In the genomic region with DNA sequence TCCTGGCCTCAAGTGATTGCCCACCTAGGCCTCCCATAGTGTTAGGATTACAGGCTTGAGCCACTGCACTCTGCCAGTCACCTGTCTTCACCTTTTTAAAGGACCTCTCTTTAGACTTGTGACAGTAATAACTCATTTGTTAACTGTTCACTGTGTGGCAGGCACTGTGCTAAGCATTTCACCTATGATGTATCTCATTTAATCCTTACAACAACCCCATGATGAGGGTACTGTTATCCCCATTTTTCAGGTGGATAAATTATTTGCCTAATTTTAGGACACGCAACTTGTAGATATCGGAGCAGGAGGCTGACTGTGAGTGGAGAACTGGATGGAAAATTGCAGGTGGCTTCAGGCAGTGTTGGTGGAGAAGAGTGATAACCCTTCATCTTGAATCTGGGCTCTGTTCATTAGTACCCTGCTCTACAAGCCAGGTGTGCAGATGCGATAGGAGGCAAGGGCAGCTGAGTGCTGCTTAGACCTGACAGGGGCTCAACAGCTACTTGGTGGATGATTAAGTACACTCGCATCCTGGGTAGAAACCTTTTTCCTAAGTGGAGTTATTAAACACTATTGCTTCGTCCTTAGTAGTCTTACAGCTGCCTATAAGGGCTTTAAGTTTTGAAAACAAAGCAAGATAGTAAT, we compare ENCODE assay signal across 19 cellular contexts. TPM values are rescaled to one million over a fixed set of nuclear protein-coding genes. Genes with fewer than 3 reads are reported as not detected.
DNase-seq lines count a peak whose midpoint lies in the region; ATAC-seq, FAIRE-seq and TF ChIP-seq lines count a peak whose summit lies in the region.
"Had no signal": no experiment of that assay in that cellular context is flagged by ENCODE, and none has a peak within 500 bp of the region (broad histone marks: within the 10 kb centered on the region; RNA-seq: fewer than 3 reads in every experiment).

No MANE protein-coding gene starts in this region.

- in situ Hi-C loops in K562 (cut with MboI), result loop anchor here (10.0 kb wide), 1 partner anchor 208 kb away; no protein-coding TSS in a partner anchor
- in situ Hi-C loops in GM23248 (cut with MboI), result no loop called here

- H3K4me3 Mint-ChIP-seq in stimulated activated memory B cell treated with anti-CD40 and anti-IgM and Interleukin-4, amounts not matched to agents 10 μg/mL and 1 μg/mL and 100 μg/mL, for 72 hours, result no peak overlapping the region
- H3K4me3 Mint-ChIP-seq in immature natural killer cell, result no peak overlapping the region

- peak overlapping the region; percentile 96 for H3K4me2 ChIP-seq in DOHH2 (ENCODE audit: low read length)
- H3K4me2 ChIP-seq in K562 (ENCODE audit: insufficient read depth, low read length), result no peak overlapping the region
- no peak overlapping the region for H3K4me2 ChIP-seq in GM23248 (ENCODE audit: unreplicated experiment)
- H3K4me2 ChIP-seq: BLaER1 had no signal

- peaks cover 55% of the 10 kb centered on the region for H3K4me1 Mint-ChIP-seq in stimulated activated memory B cell treated with anti-CD40 and anti-IgM and Interleukin-4, amounts not matched to agents 10 μg/mL and 1 μg/mL and 100 μg/mL, for 72 hours
- peaks cover 0 to 3% of the 10 kb centered on the region in 2 donors for H3K4me1 Mint-ChIP-seq in immature natural killer cell

- WGBS in K562 (ENCODE audit: insufficient coverage, low coverage, missing lambda C conversion rate), result 61% methylated on average over 5 of the region's 5 CpGs
- 88 to 90% methylated on average over 5 of the region's 5 CpGs for WGBS in GM23248 (ENCODE audit: low coverage in 1 of 2, low lambda C conversion rate in 2 of 2, missing lambda C conversion rate in 2 of 2), 2 experiments

- H3K27ac ChIP-seq in DOHH2 (ENCODE audit: low read depth, low read length), result no peak overlapping the region
- H3K27ac ChIP-seq in K562 (ENCODE audit: extremely low read depth, low read depth, low read length), result no peak overlapping the region
- H3K27ac ChIP-seq in GM23248, result no peak overlapping the region
- H3K27ac ChIP-seq: BLaER1 had no signal

- peaks cover 26% of the 10 kb centered on the region for H3F3A ChIP-seq in DOHH2 (ENCODE audit: control insufficient read depth, insufficient read depth)
- no peaks in the 10 kb centered on the region for H3F3A ChIP-seq in GM23248 (ENCODE audit: insufficient read depth)

- H3K79me2 ChIP-seq in DOHH2 (ENCODE audit: control insufficient read depth, low read length) (peaks cover 7% of the 10 kb centered on the region), K562 (ENCODE audit: control insufficient read depth, insufficient read depth, low read length) (no peaks in the 10 kb centered on the region), GM23248 (ENCODE audit: insufficient read depth) (no peaks in the 10 kb centered on the region)

- TF ChIP-seq RAD21 in K562 (CRISPR knock-in tag; conservative IDR thresholded peaks at IDR 0.05 in 1 of 2, IDR thresholded peaks at IDR 0.05 in 1 of 2), result no peak

- POLR2A ChIA-PET in K562 (lab: Yijun Ruan, JAX), result no interaction called here

- no peaks in the 10 kb centered on the region for H3K9me3 Mint-ChIP-seq in stimulated activated memory B cell treated with anti-CD40 and anti-IgM and Interleukin-4, amounts not matched to agents 10 μg/mL and 1 μg/mL and 100 μg/mL, for 72 hours
- H3K9me3 Mint-ChIP-seq in immature natural killer cell, result no peaks in the 10 kb centered on the region
- H3K9me3 Mint-ChIP-seq: CD4-positive, alpha-beta memory T cell had no signal

- no peaks in the 10 kb centered on the region for H3K9me1 ChIP-seq in K562 (ENCODE audit: control insufficient read depth, insufficient read depth, low read length)

- ATAC-seq in K562, result no peak
- no peak for ATAC-seq in stimulated activated memory B cell treated with anti-CD40 and anti-IgM and Interleukin-4, amounts not matched to agents 10 μg/mL and 1 μg/mL and 100 μg/mL, for 72 hours

- H3K27me3 ChIP-seq in DOHH2 (ENCODE audit: control insufficient read depth, low read length), result no peaks in the 10 kb centered on the region
- no peaks in the 10 kb centered on the region for H3K27me3 ChIP-seq in K562 (ENCODE audit: control insufficient read depth in 2 of 2, insufficient read depth in 2 of 2, low read length in 2 of 2)
- no peaks in the 10 kb centered on the region for H3K27me3 ChIP-seq in GM23248 (replicated peaks; ENCODE audit: insufficient read depth)
- H3K27me3 ChIP-seq: BLaER1, MG63 had no signal

- no peaks in the 10 kb centered on the region for H3K9me2 ChIP-seq in DOHH2 (replicated peaks; ENCODE audit: control insufficient read depth, low read length)
- H3K9me2 ChIP-seq in GM23248 (ENCODE audit: insufficient read depth), result no peaks in the 10 kb centered on the region

- DNase-seq in NCI-H128 (lab: John Stamatoyannopoulos, UW; ENCODE audit: unreplicated experiment) (peak; percentile 0), K562 (ENCODE audit: extremely low read depth in 1 of 4, low spot score in 3 of 4) (peak in 2 of 4 experiments; percentile 16 to 33), DMS153 (lab: John Stamatoyannopoulos, UW) (no peak), GM23248 (no peak), immature natural killer cell (no peak)
- DNase-seq: Caco-2; CD4-positive, alpha-beta memory T cell; MG63; NCI-H1417 treated with DMSO at 0.1 percent for 48 hours; NCI-H2029 treated with DMSO at 0.1 percent for 48 hours; NCI-H2171 treated with DMSO at 0.1 percent for 48 hours; NCI-H446; NCI-H526 treated with DMSO at 0.1 percent for 48 hours; Right ventricle myocardium superior had no signal

- no peak for TF ChIP-seq POLR2A in K562 (conservative IDR thresholded peaks at IDR 0.05)

- H2AFZ ChIP-seq in K562 (ENCODE audit: low read depth, low read length), result no peak overlapping the region
- no peak overlapping the region for H2AFZ ChIP-seq in GM23248

- H3K27me3 Mint-ChIP-seq in stimulated activated memory B cell treated with anti-CD40 and anti-IgM and Interleukin-4, amounts not matched to agents 10 μg/mL and 1 μg/mL and 100 μg/mL, for 72 hours, result no peaks in the 10 kb centered on the region
- peaks cover 0 to 7% (median 2%) of the 10 kb centered on the region in 3 donors for H3K27me3 Mint-ChIP-seq in immature natural killer cell (ENCODE audit: low read depth in 3 of 3)
- H3K27me3 Mint-ChIP-seq: CD4-positive, alpha-beta memory T cell had no signal

- H3K9ac ChIP-seq in K562 (ENCODE audit: insufficient read depth in 1 of 2, low read depth in 2 of 2, low read length in 2 of 2) (no peak overlapping the region), GM23248 (no peak overlapping the region)
- H3K9ac ChIP-seq: BLaER1 had no signal

- no peaks in the 10 kb centered on the region for H3K36me3 Mint-ChIP-seq in stimulated activated memory B cell treated with anti-CD40 and anti-IgM and Interleukin-4, amounts not matched to agents 10 μg/mL and 1 μg/mL and 100 μg/mL, for 72 hours
- no peaks in the 10 kb centered on the region for H3K36me3 Mint-ChIP-seq in immature natural killer cell
- H3K36me3 Mint-ChIP-seq: CD4-positive, alpha-beta memory T cell had no signal

- no peak for TF ChIP-seq CTCF in DOHH2 (IDR thresholded peaks at IDR 0.05; ENCODE audit: low read depth, low read length, poor library complexity, severe bottlenecking)
- no peak for TF ChIP-seq CTCF in K562 (IDR thresholded peaks at IDR 0.05 in 2 of 3, conservative IDR thresholded peaks at IDR 0.05 in 1 of 3; ENCODE audit: insufficient read depth in 2 of 3, low read depth in 1 of 3, low read length in 3 of 3)

- TF ChIP-seq EP300 in K562 (IDR thresholded peaks at IDR 0.05; ENCODE audit: low read length), result no peak

- CTCF ChIA-PET in K562 (lab: Yijun Ruan, JAX; ENCODE audit: low intra/inter-chr PET ratio), result no interaction called here

- no peak overlapping the region for H3K4me3 ChIP-seq in DOHH2 (ENCODE audit: low read length)
- H3K4me3 ChIP-seq in K562, result no peak overlapping the region
- H3K4me3 ChIP-seq in GM23248, result no peak overlapping the region
- H3K4me3 ChIP-seq: BLaER1, MG63 had no signal

- H3K27ac Mint-ChIP-seq in stimulated activated memory B cell treated with anti-CD40 and anti-IgM and Interleukin-4, amounts not matched to agents 10 μg/mL and 1 μg/mL and 100 μg/mL, for 72 hours, result peak overlapping the region; percentile 93
- H3K27ac Mint-ChIP-seq in immature natural killer cell, result no peak overlapping the region

- no peaks in the 10 kb centered on the region for H3K9me3 ChIP-seq in DOHH2 (ENCODE audit: control insufficient read depth, insufficient read depth, low read length)
- no peaks in the 10 kb centered on the region for H3K9me3 ChIP-seq in K562 (replicated peaks; ENCODE audit: control insufficient read depth, insufficient read depth, low read depth, low read length)
- H3K9me3 ChIP-seq in GM23248 (ENCODE audit: low read depth), result no peaks in the 10 kb centered on the region
- H3K9me3 ChIP-seq: BLaER1, Caco-2, MG63 had no signal

- no peak for FAIRE-seq in K562 (lab: Jason Lieb, UNC)
- FAIRE-seq: G401.6, GM12892 had no signal

- H4K20me1 ChIP-seq in DOHH2 (ENCODE audit: control insufficient read depth, insufficient read depth, low read depth, low read length), result no peaks in the 10 kb centered on the region
- no peaks in the 10 kb centered on the region for H4K20me1 ChIP-seq in K562 (replicated peaks; ENCODE audit: control insufficient read depth, insufficient read depth, low read length)
- no peaks in the 10 kb centered on the region for H4K20me1 ChIP-seq in GM23248 (ENCODE audit: insufficient read depth)
- H4K20me1 ChIP-seq: BLaER1 had no signal

- intact Hi-C loops in K562 (cut with micrococcal nuclease), result loop anchor here (5.0 kb wide), 2 partner anchors 81 to 211 kb away; no protein-coding TSS in a partner anchor

- no TSS peak for BruUV-seq in K562 (replicated peaks; lab: Mats Ljungman, UMichigan)

- H3K4me1 ChIP-seq in DOHH2 (ENCODE audit: control insufficient read depth, low read length), result peaks cover 76% of the 10 kb centered on the region
- peaks cover 3 to 14% of the 10 kb centered on the region in 2 experiments; a peak in 4 of 5 replicates for H3K4me1 ChIP-seq in K562 (replicated peaks in 1 of 2; ENCODE audit: control insufficient read depth in 2 of 2, insufficient read depth in 2 of 2, low read length in 2 of 2)
- H3K4me1 ChIP-seq in GM23248 (ENCODE audit: insufficient read depth), result peaks cover 5% of the 10 kb centered on the region; the same call in 1 of the 2 replicates
- H3K4me1 ChIP-seq: Caco-2 had no signal

- H3K36me3 ChIP-seq in DOHH2 (ENCODE audit: control insufficient read depth, low read length) (no peaks in the 10 kb centered on the region), K562 (ENCODE audit: control insufficient read depth, insufficient read depth, low read length) (no peaks in the 10 kb centered on the region), GM23248 (ENCODE audit: low read depth) (no peaks in the 10 kb centered on the region)
- H3K36me3 ChIP-seq: BLaER1, MG63 had no signal

RNA-seq across cellular contexts. Expression of a gene that starts 2.7 kb away (rescaled TPM):
- total RNA-seq in K562 (2011; cell fraction: chromatin; rRNA removed; ENCODE audit: low replicate concordance), result 16.6 and 18.2 TPM in 2 replicates
- 8.3 and 13.5 TPM in 2 replicates for total RNA-seq in K562 (2011; cell fraction: nucleolus; rRNA removed)
- total RNA-seq in K562 (2011; cell fraction: nucleoplasm; rRNA removed), result 15.0 and 27.9 TPM in 2 replicates
- 5.1 and 5.5 TPM in 2 replicates for total RNA-seq in K562 (2014; rRNA removed)
- total RNA-seq in K562 (2014; rRNA removed; fragmentation: Illumina TruSeq; extraction: Trizol), result 3.7 and 4.7 TPM in 2 replicates
- total RNA-seq in K562 (2015; rRNA removed; fragmentation: Illumina TruSeq; extraction: Trizol), result 5.1 and 6.3 TPM in 2 replicates
- 3.8 and 4.0 TPM in 2 replicates for total RNA-seq in K562 (2021)
- 11.4 and 12.5 TPM in 2 replicates for polyA plus RNA-seq in K562 (2011; rRNA removed)
- 9.8 and 10.2 TPM in 2 replicates for polyA plus RNA-seq in K562 (2011; cell fraction: cytosol; rRNA removed)
- polyA plus RNA-seq in K562 (2011; cell fraction: nucleus; rRNA removed), result 26.2 and 26.6 TPM in 2 replicates
- polyA plus RNA-seq in K562 (2012), result 6.4 and 15.2 TPM in 2 replicates
- 4.2 and 5.7 TPM in 2 replicates for polyA plus RNA-seq in K562 (2014; fragmentation: Illumina TruSeq; extraction: Trizol)
- polyA plus RNA-seq in K562 (2014; fragmentation: Nextera tagmentation; extraction: Ambion mirVana), result under 1 TPM; 0.32 to 0.98 TPM
- polyA plus RNA-seq in K562 (2014; rRNA removed), result 3.7 and 7.2 TPM in 2 replicates
- polyA minus RNA-seq in K562 (2011; rRNA and poly(A)+ RNA removed), result 9.4 and 10.4 TPM in 2 replicates
- polyA minus RNA-seq in K562 (2011; cell fraction: cytosol; rRNA and poly(A)+ RNA removed), result 2.3 and 5.8 TPM in 2 replicates
- 10.5 and 16.1 TPM in 2 replicates for polyA minus RNA-seq in K562 (2011; cell fraction: nucleus; rRNA and poly(A)+ RNA removed)
- 34.4 and 44.3 TPM in 2 replicates for total RNA-seq in GM23248 (2014; rRNA removed; shearing (Covaris generic))
- polyA plus RNA-seq in GM23248 (2016; fragmentation: Nextera tagmentation; extraction: Ambion mirVana), result 58.1 and 65.2 TPM in 2 replicates
- polyA plus RNA-seq in immature natural killer cell, result 10 to 100 TPM in 2 of 3 donors, 1 to 10 TPM in 1; 5.2 to 11.1 (median 10.0) TPM

RNA-seq across cellular contexts. Expression of a gene that starts 33.5 kb away (rescaled TPM):
- 18.9 and 40.1 TPM in 2 replicates for total RNA-seq in K562 (2011; cell fraction: chromatin; rRNA removed; ENCODE audit: low replicate concordance)
- 12.0 and 15.0 TPM in 2 replicates for total RNA-seq in K562 (2011; cell fraction: nucleolus; rRNA removed)
- total RNA-seq in K562 (2011; cell fraction: nucleoplasm; rRNA removed), result 29.2 and 51.3 TPM in 2 replicates
- total RNA-seq in K562 (2014; rRNA removed) (5.3 and 5.4 TPM in 2 replicates), K562 (2014; rRNA removed; fragmentation: Illumina TruSeq; extraction: Trizol) (11.9 and 12.1 TPM in 2 replicates), K562 (2015; rRNA removed; fragmentation: Illumina TruSeq; extraction: Trizol) (7.6 and 8.0 TPM in 2 replicates), K562 (2021) (19.3 and 21.8 TPM in 2 replicates)
- polyA plus RNA-seq in K562 (2011; rRNA removed) (21.6 and 23.1 TPM in 2 replicates), K562 (2014; fragmentation: Illumina TruSeq; extraction: Trizol) (18.2 and 19.5 TPM in 2 replicates), K562 (2014; fragmentation: Nextera tagmentation; extraction: Ambion mirVana) (1 to 10 TPM; 2.6 to 4.7 TPM), K562 (2014; rRNA removed) (15.2 and 16.9 TPM in 2 replicates), GM23248 (2016; fragmentation: Nextera tagmentation; extraction: Ambion mirVana) (2.2 and 2.4 TPM in 2 replicates), immature natural killer cell (10 to 100 TPM in 1 of 3 donors, 1 to 10 TPM in 2; 7.8 to 11.5 (median 9.3) TPM)
- polyA plus RNA-seq in K562 (2011; cell fraction: cytosol; rRNA removed), result 7.9 and 14.3 TPM in 2 replicates
- 17.9 and 24.3 TPM in 2 replicates for polyA plus RNA-seq in K562 (2011; cell fraction: nucleus; rRNA removed)
- 13.8 and 15.4 TPM in 2 replicates for polyA plus RNA-seq in K562 (2012)
- 36.0 and 39.7 TPM in 2 replicates for polyA minus RNA-seq in K562 (2011; rRNA and poly(A)+ RNA removed)
- 14.9 and 17.1 TPM in 2 replicates for polyA minus RNA-seq in K562 (2011; cell fraction: cytosol; rRNA and poly(A)+ RNA removed)
- polyA minus RNA-seq in K562 (2011; cell fraction: nucleus; rRNA and poly(A)+ RNA removed), result 11.0 and 20.3 TPM in 2 replicates
- 3.2 and 3.4 TPM in 2 replicates for total RNA-seq in GM23248 (2014; rRNA removed; shearing (Covaris generic))
